ENCODE assay signal across 18 cellular contexts in the genomic region with DNA sequence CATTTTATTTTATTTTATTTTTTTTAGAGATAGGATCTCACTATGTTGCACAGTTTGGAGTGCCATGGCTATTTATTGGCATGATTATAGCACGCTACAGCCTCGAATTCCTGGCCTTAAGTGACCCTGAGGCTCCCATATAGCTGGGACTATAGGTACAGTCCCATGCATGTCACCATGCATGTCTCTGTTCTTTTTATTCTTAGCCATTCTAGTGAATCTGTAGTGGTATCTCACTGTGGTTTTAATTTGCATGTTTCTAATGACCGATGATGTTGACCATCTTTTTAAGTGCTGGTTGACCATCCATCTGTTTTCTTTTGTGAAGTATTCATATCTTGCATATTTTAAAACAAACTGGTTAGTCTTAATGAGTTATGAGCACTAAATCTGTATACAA.
A peak's percentile ranks its signal among the peaks of the same experiment; 100 is the strongest.
DNase-seq lines count a peak whose midpoint lies in the region; ATAC-seq, FAIRE-seq and TF ChIP-seq lines count a peak whose summit lies in the region.
"Had no signal": no experiment of that assay in that cellular context is flagged by ENCODE, and none has a peak within 500 bp of the region (broad histone marks: within the 10 kb centered on the region; RNA-seq: fewer than 3 reads in every experiment).

No MANE protein-coding gene starts in this region.

- CTCF ChIA-PET in SK-N-SH (lab: Yijun Ruan, JAX) = no interaction called here

- peaks cover 7% of the 10 kb centered on the region for H3K9me3 Mint-ChIP-seq in progenitor cell of endocrine pancreas (ENCODE audit: low read depth)
- H3K9me3 Mint-ChIP-seq: memory B cell, neural crest cell had no signal

- 98% methylated on average over 3 of the region's 3 CpGs for WGBS in SK-N-SH (ENCODE audit: low lambda C conversion rate)

- no peak overlapping the region for H2AFZ ChIP-seq in SK-N-SH (ENCODE audit: low read depth)

- H3K27me3 Mint-ChIP-seq in progenitor cell of endocrine pancreas = no peaks in the 10 kb centered on the region
- H3K27me3 Mint-ChIP-seq: activated CD8-positive, alpha-beta memory T cell treated with anti-CD3 and anti-CD28 coated beads, Interleukin-2, amount 10 ng/mL, durations not matched to agents 7 days and 5 days; B cell; memory B cell; T-helper 17 cell had no signal

- H3K36me3 Mint-ChIP-seq in progenitor cell of endocrine pancreas (ENCODE audit: insufficient read depth) = peaks cover 20% of the 10 kb centered on the region
- H3K36me3 Mint-ChIP-seq: activated CD8-positive, alpha-beta memory T cell treated with anti-CD3 and anti-CD28 coated beads, Interleukin-2, amount 10 ng/mL, durations not matched to agents 7 days and 5 days had no signal

- H3K4me1 ChIP-seq in SK-N-SH (ENCODE audit: control insufficient read depth in 1 of 2, insufficient read depth in 2 of 2, low read depth in 1 of 2, low read length in 1 of 2) = no peaks in the 10 kb centered on the region
- H3K4me1 ChIP-seq: colonic mucosa had no signal

- H3K4me2 ChIP-seq in SK-N-SH = no peak overlapping the region

- no peak for TF ChIP-seq CTCF in progenitor cell of endocrine pancreas (IDR thresholded peaks at IDR 0.05; ENCODE audit: unreplicated experiment)
- TF ChIP-seq CTCF in SK-N-SH (IDR thresholded peaks at IDR 0.05) = no peak

- H3K4me3 ChIP-seq in SK-N-SH (ENCODE audit: low read depth in 2 of 2, low read length in 1 of 2) = no peak overlapping the region
- H3K4me3 ChIP-seq: colonic mucosa had no signal

- ATAC-seq in HG03196 (IDR thresholded peaks at IDR 0.05; ENCODE audit: unreplicated experiment) = peak; percentile 58
- ATAC-seq: activated CD4-positive, CD25-positive, alpha-beta regulatory T cell treated with anti-CD3 and anti-CD28 coated beads, Interleukin-2, amount 50 U/mL, for 24 hours; activated CD8-positive, alpha-beta memory T cell treated with anti-CD3 and anti-CD28 coated beads, Interleukin-2, amount 10 ng/mL, durations not matched to agents 7 days and 5 days; T-helper 17 cell had no signal

- FAIRE-seq in GM19239 (lab: Jason Lieb, UNC) (peak; percentile 71), H54 (lab: Jason Lieb, UNC) (peak; percentile 91), GM12892 (lab: Jason Lieb, UNC) (no peak)

- no peaks in the 10 kb centered on the region for H3K36me3 ChIP-seq in SK-N-SH (replicated peaks in 1 of 2; ENCODE audit: control insufficient read depth in 1 of 2, insufficient read depth in 2 of 2, low read length in 1 of 2)
- H3K36me3 ChIP-seq: colonic mucosa had no signal

- no peak for TF ChIP-seq RAD21 in SK-N-SH (IDR thresholded peaks at IDR 0.05; ENCODE audit: low read length)

- POLR2A ChIA-PET in SK-N-SH (lab: Yijun Ruan, JAX) = no interaction called here

- DNase-seq in GM19239 (ENCODE audit: insufficient read length, low spot score) (no peak), H54 (ENCODE audit: insufficient read length, low spot score) (no peak), substantia nigra (lab: John Stamatoyannopoulos, UW) (no peak), GM12892 (ENCODE audit: insufficient read length) (no peak), progenitor cell of endocrine pancreas (ENCODE audit: low spot score, unreplicated experiment) (no peak), SK-N-SH (no peak)
- DNase-seq: activated CD8-positive, alpha-beta memory T cell treated with anti-CD3 and anti-CD28 coated beads, Interleukin-2, amount 10 ng/mL, durations not matched to agents 7 days and 5 days; activated gamma-delta T cell treated with Interleukin-2 at 50 U/mL for 16 hours; colonic mucosa; GDM1; NCI-H1436 treated with DMSO at 0.1 percent for 48 hours; NCI-H2227 treated with DMSO at 0.1 percent for 48 hours; T-helper 17 cell had no signal

- H3K27me3 ChIP-seq in SK-N-SH (ENCODE audit: insufficient read depth) = no peaks in the 10 kb centered on the region
- H3K27me3 ChIP-seq: colonic mucosa had no signal

- H3K4me1 Mint-ChIP-seq in progenitor cell of endocrine pancreas (ENCODE audit: low read depth) = peaks cover 26% of the 10 kb centered on the region
- H3K4me1 Mint-ChIP-seq: activated CD8-positive, alpha-beta memory T cell treated with anti-CD3 and anti-CD28 coated beads, Interleukin-2, amount 10 ng/mL, durations not matched to agents 7 days and 5 days; neural crest cell had no signal

- no peaks in the 10 kb centered on the region for H3K9me2 ChIP-seq in SK-N-SH

- H3K27ac Mint-ChIP-seq in progenitor cell of endocrine pancreas = no peak overlapping the region
- H3K27ac Mint-ChIP-seq: activated CD8-positive, alpha-beta memory T cell treated with anti-CD3 and anti-CD28 coated beads, Interleukin-2, amount 10 ng/mL, durations not matched to agents 7 days and 5 days; B cell; memory B cell; T-helper 17 cell had no signal

- no peaks in the 10 kb centered on the region for H3K9me3 ChIP-seq in SK-N-SH
- H3K9me3 ChIP-seq: colonic mucosa had no signal

- H3K79me2 ChIP-seq in SK-N-SH (ENCODE audit: insufficient read depth) = no peaks in the 10 kb centered on the region; the same call in 1 of the 2 replicates

- H4K20me1 ChIP-seq in SK-N-SH (ENCODE audit: insufficient read depth) = no peaks in the 10 kb centered on the region

- no peak for TF ChIP-seq EP300 in SK-N-SH (IDR thresholded peaks at IDR 0.05; ENCODE audit: borderline replicate concordance in 1 of 2, low read depth in 1 of 2, low read length in 1 of 2)

- H3K27ac ChIP-seq in substantia nigra (ENCODE audit: low read depth, low read length, poor library complexity, severe bottlenecking) (peak overlapping the region; percentile 46), SK-N-SH (ENCODE audit: low read depth in 2 of 2, low read length in 1 of 2) (no peak overlapping the region)

- TF ChIP-seq POLR2A in H54 (IDR thresholded peaks at IDR 0.05; ENCODE audit: low read depth, low read length) (no peak), GM12892 (IDR thresholded peaks at IDR 0.05; ENCODE audit: low read depth, low read length) (no peak)

- no peaks in the 10 kb centered on the region for H3F3A ChIP-seq in SK-N-SH (replicated peaks; ENCODE audit: insufficient read depth)

- no peak overlapping the region for H3K9ac ChIP-seq in SK-N-SH

- no peak overlapping the region for H3K4me3 Mint-ChIP-seq in progenitor cell of endocrine pancreas (ENCODE audit: low read depth)
- H3K4me3 Mint-ChIP-seq: activated CD8-positive, alpha-beta memory T cell treated with anti-CD3 and anti-CD28 coated beads, Interleukin-2, amount 10 ng/mL, durations not matched to agents 7 days and 5 days; B cell; memory B cell; neural crest cell; T-helper 17 cell had no signal

TF ChIP-seq in SK-N-SH, 30 proteins besides CTCF, POLR2A, EP300 and RAD21:
- TF ChIP-seq TAF1 (IDR thresholded peaks at IDR 0.05; ENCODE audit: borderline replicate concordance, low read depth, low read length) = no peak
